Comparison of ENCODE assay signal across 7 cellular contexts in genomic region chr13:26888632-26889031, GRCh38.
"Had no signal": no experiment of that assay in that cellular context is flagged by ENCODE, and none has a peak within 500 bp of the region (broad histone marks: within the 10 kb centered on the region; RNA-seq: fewer than 3 reads in every experiment).

No MANE protein-coding gene starts in this region.

- H3K4me3 ChIP-seq: K562 had no signal

- ATAC-seq: HepG2, K562 had no signal

- H3K27ac Mint-ChIP-seq: IgD-negative memory B cell had no signal

- H3K4me1 Mint-ChIP-seq: IgD-negative memory B cell had no signal

- DNase-seq: IMR-90, KBM-7, KG1 had no signal

- H3K27ac ChIP-seq: HL-60 had no signal

- H3K4me3 Mint-ChIP-seq: IgD-negative memory B cell had no signal
